Comparison of ENCODE assay signal across 15 cellular contexts in genomic region chr3:99970198-99970597, GRCh38.
DNase-seq lines count a peak whose midpoint lies in the region; ATAC-seq lines count a peak whose summit lies in the region.
"Had no signal": no experiment of that assay in that cellular context is flagged by ENCODE, and none has a peak within 500 bp of the region (broad histone marks: within the 10 kb centered on the region; RNA-seq: fewer than 3 reads in every experiment).

No MANE protein-coding gene starts in this region.

- no peak overlapping the region for H3K4me3 ChIP-seq in CD8-positive, alpha-beta memory T cell (ENCODE audit: low read length)
- H3K4me3 ChIP-seq: mucosa of descending colon had no signal

- no peaks in the 10 kb centered on the region for H3K27me3 Mint-ChIP-seq in CD8-positive, alpha-beta memory T cell
- H3K27me3 Mint-ChIP-seq: brain, T-cell had no signal

- no peaks in the 10 kb centered on the region for H3K27me3 ChIP-seq in CD8-positive, alpha-beta memory T cell (ENCODE audit: insufficient read depth, low read length, poor library complexity, severe bottlenecking)

- H3K4me1 Mint-ChIP-seq in CD8-positive, alpha-beta memory T cell, result peaks cover 8 to 23% (median 10%) of the 10 kb centered on the region in 3 donors

- POLR2A ChIA-PET in CD8-positive, alpha-beta memory T cell (lab: Charles Lee), result no interaction called here

- DNase-seq in posterior cingulate gyrus (no peak), SW 1271 (lab: John Stamatoyannopoulos, UW) (no peak)
- no peak for DNase-seq in CD8-positive, alpha-beta memory T cell
- DNase-seq: AML-193; mucosa of descending colon; NK-92 treated with Interleukin-12 subunit alpha and Interleukin-12 subunit beta, amount 100 ng/mL, for 24 hours; right cardiac atrium; T-cell had no signal

- ATAC-seq in GM18499 (IDR thresholded peaks at IDR 0.05; ENCODE audit: insufficient read depth, unreplicated experiment) (peak; percentile 94), GM19452 (IDR thresholded peaks at IDR 0.05; ENCODE audit: unreplicated experiment) (peak; percentile 91), HG02852 (IDR thresholded peaks at IDR 0.05; ENCODE audit: unreplicated experiment) (peak; percentile 99), HG03558 (IDR thresholded peaks at IDR 0.05; ENCODE audit: extremely low read depth, unreplicated experiment) (peak; percentile 92), GM19324 (IDR thresholded peaks at IDR 0.05; ENCODE audit: low FRiP score, unreplicated experiment) (no peak)
- ATAC-seq: mucosa of descending colon, right cardiac atrium, T-cell had no signal

- no peak overlapping the region for H3K4me3 Mint-ChIP-seq in CD8-positive, alpha-beta memory T cell
- H3K4me3 Mint-ChIP-seq: brain, T-cell had no signal

- no peaks in the 10 kb centered on the region for H3K4me1 ChIP-seq in CD8-positive, alpha-beta memory T cell (ENCODE audit: insufficient read depth, low read length)

- no peaks in the 10 kb centered on the region for H3K9me3 Mint-ChIP-seq in CD8-positive, alpha-beta memory T cell
- H3K9me3 Mint-ChIP-seq: brain, T-cell had no signal

- intact Hi-C loops in posterior cingulate gyrus (cut with DNase I), result no loop called here

- no peaks in the 10 kb centered on the region for H3K36me3 ChIP-seq in CD8-positive, alpha-beta memory T cell (ENCODE audit: insufficient read depth, low read length)

- H3K27ac Mint-ChIP-seq in CD8-positive, alpha-beta memory T cell, result no peak overlapping the region
- H3K27ac Mint-ChIP-seq: brain, T-cell had no signal

- no peaks in the 10 kb centered on the region for H3K9me3 ChIP-seq in CD8-positive, alpha-beta memory T cell (ENCODE audit: low read length)
- H3K9me3 ChIP-seq: mucosa of descending colon had no signal

- no peak overlapping the region for H3K27ac ChIP-seq in CD8-positive, alpha-beta memory T cell (ENCODE audit: low read depth, low read length)
- H3K27ac ChIP-seq: epithelial cell of prostate had no signal

- peaks cover 0 to 2% (median 0%) of the 10 kb centered on the region in 3 donors for H3K36me3 Mint-ChIP-seq in CD8-positive, alpha-beta memory T cell
- H3K36me3 Mint-ChIP-seq: brain had no signal

- CTCF ChIA-PET in CD8-positive, alpha-beta memory T cell (lab: Charles Lee), result no interaction called here
